ENCODE assay signal across 1 cellular context in genomic region chr7:142803901-142804300, GRCh38.
TF ChIP-seq lines count a peak whose summit lies in the region.

No MANE protein-coding gene starts in this region.

TF ChIP-seq in K562, 482 proteins besides CTCF, POLR2A, EP300 and RAD21:
- no peak for TF ChIP-seq TGIF2 (CRISPR knock-in tag; IDR thresholded peaks at IDR 0.05)
- TF ChIP-seq XRCC3 (IDR thresholded peaks at IDR 0.05), result no peak
- no peak for TF ChIP-seq ESRRA (IDR thresholded peaks at IDR 0.05; ENCODE audit: borderline replicate concordance, low read depth)
- 0 out of 2 replicates have a peak, but pooled peaks have one; percentile 51 for TF ChIP-seq FOXK1 (CRISPR knock-in tag; IDR thresholded peaks at IDR 0.05; ENCODE audit: borderline replicate concordance)
